Comparison of ENCODE assay signal across 12 cellular contexts in the genomic region with DNA sequence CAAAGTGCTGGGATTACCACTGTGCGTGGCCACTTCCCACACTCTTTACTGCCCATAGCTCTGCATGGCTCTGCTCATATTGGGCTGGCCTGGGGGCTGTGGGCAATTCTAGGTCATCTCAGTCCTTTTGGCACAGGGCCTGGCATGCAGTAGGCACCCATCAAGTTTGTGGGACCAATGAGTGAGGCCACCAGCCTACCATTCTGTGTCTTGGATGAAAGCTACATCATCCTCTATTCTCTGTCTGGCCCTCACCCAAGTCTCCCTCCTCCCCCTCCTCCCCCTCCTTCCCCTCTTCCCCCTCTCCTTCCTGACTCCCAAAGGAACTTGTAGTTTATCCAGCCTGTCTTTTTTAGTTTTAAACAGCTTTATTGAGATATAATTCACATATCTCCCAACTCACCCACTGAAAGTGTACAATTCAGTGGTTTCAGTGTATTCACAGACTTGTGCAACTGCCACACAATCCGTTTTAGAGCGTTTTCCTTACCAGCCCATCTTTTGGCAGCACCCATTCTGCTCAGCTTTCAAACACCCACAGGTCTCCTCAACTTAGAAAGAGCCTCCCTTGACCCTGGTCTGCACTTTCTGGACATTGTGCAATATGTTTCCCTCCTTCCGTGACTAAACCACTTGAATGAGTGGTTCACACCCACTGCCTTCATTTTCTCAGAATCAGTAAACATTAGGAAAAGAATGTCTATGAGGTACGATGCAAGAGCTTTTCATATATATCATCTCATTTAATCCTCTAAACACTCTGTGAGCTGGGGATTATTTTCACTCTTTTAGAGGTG. TPM values are rescaled to one million over a fixed set of nuclear protein-coding genes. Genes with fewer than 3 reads are reported as not detected.
DNase-seq lines count a peak whose midpoint lies in the region; ATAC-seq and TF ChIP-seq lines count a peak whose summit lies in the region.
"Had no signal": no experiment of that assay in that cellular context is flagged by ENCODE, and none has a peak within 500 bp of the region (broad histone marks: within the 10 kb centered on the region; RNA-seq: fewer than 3 reads in every experiment).

No MANE protein-coding gene starts in this region.

- peak overlapping the region in 1 of 9 donors; percentile 1 for H3K27ac Mint-ChIP-seq in naive thymus-derived CD4-positive, alpha-beta T cell

- no peak for TF ChIP-seq CTCF in AG09309 (IDR thresholded peaks at IDR 0.05; ENCODE audit: control insufficient read depth, insufficient read depth, low read depth, low read length, missing control alignments)
- no peak for TF ChIP-seq CTCF in KMS-11 (conservative IDR thresholded peaks at IDR 0.05; ENCODE audit: low read depth, low read length)

- DNase-seq in AG09309 (ENCODE audit: low read depth), result peak; percentile 70
- peak; percentile 39 for DNase-seq in dermis blood vessel endothelial cell
- no peak for DNase-seq in naive thymus-derived CD4-positive, alpha-beta T cell
- DNase-seq in NCI-H524 (lab: John Stamatoyannopoulos, UW), result no peak
- DNase-seq in Ammon's horn (ENCODE audit: low spot score), result no peak
- DNase-seq in activated effector memory CD4-positive, alpha-beta T cell treated with Interleukin-2 at 50 U/mL for 16 hours, result no peak
- DNase-seq: amygdala; DND-41; MM.1S; stimulated activated CD4-positive, alpha-beta T cell treated with anti-CD3 and anti-CD28 coated beads, Interleukin-2, amount 100 ng/mL, for 48 hours had no signal

- H3K4me1 Mint-ChIP-seq in naive thymus-derived CD4-positive, alpha-beta T cell, result peaks cover 0 to 22% (median 3%) of the 10 kb centered on the region in 7 donors

- H3K4me2 ChIP-seq in KMS-11, result peak overlapping the region; percentile 56

- H3K79me2 ChIP-seq in KMS-11 (ENCODE audit: insufficient read depth, low read depth), result no peaks in the 10 kb centered on the region

- H3K9me3 Mint-ChIP-seq in naive thymus-derived CD4-positive, alpha-beta T cell, result no peaks in the 10 kb centered on the region

- no peak overlapping the region; the same call in 1 of the 2 replicates for H3K27ac ChIP-seq in KMS-11
- H3K27ac ChIP-seq in naive thymus-derived CD4-positive, alpha-beta T cell (ENCODE audit: low read depth, low read length), result no peak overlapping the region

- H3K36me3 Mint-ChIP-seq in naive thymus-derived CD4-positive, alpha-beta T cell, result no peaks in the 10 kb centered on the region

- no peak overlapping the region for H3K9ac ChIP-seq in KMS-11

- ATAC-seq in naive thymus-derived CD4-positive, alpha-beta T cell, result peak; percentile 57
- ATAC-seq in GM21576 (IDR thresholded peaks at IDR 0.05; ENCODE audit: unreplicated experiment), result no peak

- no peaks in the 10 kb centered on the region for H3K36me3 ChIP-seq in KMS-11 (ENCODE audit: insufficient read depth)
- H3K36me3 ChIP-seq in naive thymus-derived CD4-positive, alpha-beta T cell (ENCODE audit: control insufficient read depth in 2 of 3, insufficient read depth in 3 of 3, low read length in 3 of 3), result no peaks in the 10 kb centered on the region

- H3K4me1 ChIP-seq in KMS-11 (ENCODE audit: low read depth, poor library complexity, severe bottlenecking), result peaks cover 70% of the 10 kb centered on the region
- H3K4me1 ChIP-seq in naive thymus-derived CD4-positive, alpha-beta T cell (ENCODE audit: control insufficient read depth in 2 of 2, insufficient read depth in 2 of 2, low read length in 2 of 2), result no peaks in the 10 kb centered on the region

- no peak overlapping the region for H3K4me3 Mint-ChIP-seq in naive thymus-derived CD4-positive, alpha-beta T cell

- intact Hi-C loops in naive thymus-derived CD4-positive, alpha-beta T cell (cut with micrococcal nuclease), result no loop called here

- POLR2A ChIA-PET in naive thymus-derived CD4-positive, alpha-beta T cell (lab: Charles Lee), result interaction anchor here (0.6 kb wide), 1 partner anchor 12 kb away, joined by 3 read pairs; no protein-coding TSS in a partner anchor

- H4K20me1 ChIP-seq in KMS-11 (ENCODE audit: insufficient read depth), result no peaks in the 10 kb centered on the region

- no peaks in the 10 kb centered on the region for H3K27me3 ChIP-seq in KMS-11 (ENCODE audit: insufficient read depth, low read depth)
- no peaks in the 10 kb centered on the region for H3K27me3 ChIP-seq in naive thymus-derived CD4-positive, alpha-beta T cell (ENCODE audit: control insufficient read depth in 2 of 2, insufficient read depth in 2 of 2, low read length in 2 of 2)

- no peaks in the 10 kb centered on the region for H3K9me3 ChIP-seq in naive thymus-derived CD4-positive, alpha-beta T cell (ENCODE audit: control insufficient read depth in 2 of 3, low read length in 3 of 3)

- H3K27me3 Mint-ChIP-seq in naive thymus-derived CD4-positive, alpha-beta T cell, result peaks cover 14 to 38% (median 24%) of the 10 kb centered on the region in 5 donors

- CTCF ChIA-PET in naive thymus-derived CD4-positive, alpha-beta T cell (lab: Charles Lee), result no interaction called here

- H3K4me3 ChIP-seq in AG09309 (ENCODE audit: control insufficient read depth, low read depth, low read length) (no peak overlapping the region), KMS-11 (IDR thresholded peaks at IDR 0.05; ENCODE audit: insufficient read depth, low read depth, low read length) (no peak overlapping the region)
- H3K4me3 ChIP-seq in naive thymus-derived CD4-positive, alpha-beta T cell (ENCODE audit: low read length), result no peak overlapping the region

- no peak overlapping the region for H2AFZ ChIP-seq in KMS-11 (ENCODE audit: low read depth)

RNA-seq across cellular contexts. Expression of a gene that starts 21.5 kb away (rescaled TPM):
- 44.2 and 57.1 TPM in 2 replicates for total RNA-seq in dermis blood vessel endothelial cell
- total RNA-seq in naive thymus-derived CD4-positive, alpha-beta T cell, result 10 to 100 TPM; 20.9 to 39.2 (median 28.7) TPM
- polyA plus RNA-seq in naive thymus-derived CD4-positive, alpha-beta T cell, result 10 to 100 TPM; 59.7 to 68.4 TPM

Comparison
In these comparisons a context has a peak if more than half of its experiments do, and no peak if none do; other contexts are left out.
1. DNase-seq: peak in AG09309 (single experiment) and dermis blood vessel endothelial cell (single experiment); none in naive thymus-derived CD4-positive, alpha-beta T cell (0 of 9), NCI-H524 (0 of 2), Ammon's horn (single experiment) and activated effector memory CD4-positive, alpha-beta T cell treated with Interleukin-2 at 50 U/mL for 16 hours (single experiment).